ENCODE assay signal across 20 cellular contexts in genomic region chr5:76289692-76290091, GRCh38.
"Had no signal": no experiment of that assay in that cellular context is flagged by ENCODE, and none has a peak within 500 bp of the region (broad histone marks: within the 10 kb centered on the region; RNA-seq: fewer than 3 reads in every experiment).

No MANE protein-coding gene starts in this region.

- H3K27ac ChIP-seq: KMS-11, RWPE1 had no signal

- H3K27ac Mint-ChIP-seq: T-cell had no signal

- H3K4me3 Mint-ChIP-seq: T-cell had no signal

- ATAC-seq: Panc1, PC-3, T-cell had no signal

- H3K36me3 Mint-ChIP-seq: T-cell had no signal

- H3K4me2 ChIP-seq: SK-N-SH had no signal

- H3K9me3 Mint-ChIP-seq: T-cell had no signal

- H3K9me3 ChIP-seq: SK-N-SH had no signal

- H3K27me3 Mint-ChIP-seq: T-cell had no signal

- DNase-seq: IMR-90; Kasumi-1; MM.1S; NCI-H1092 treated with DMSO at 0.1 percent for 48 hours; NCI-H1436; NCI-H187; NCI-H2081 treated with DMSO at 0.1 percent for 48 hours; NCI-H2171; NCI-H524; NCI-H69; NCI-H774; NK-92 treated with Interleukin-12 subunit alpha and Interleukin-12 subunit beta, amount 100 ng/mL, for 24 hours; SHP77; SK-N-SH; SW 1271; T-cell had no signal

- H3K9ac ChIP-seq: KMS-11, SK-N-SH had no signal
